In the genomic region with DNA sequence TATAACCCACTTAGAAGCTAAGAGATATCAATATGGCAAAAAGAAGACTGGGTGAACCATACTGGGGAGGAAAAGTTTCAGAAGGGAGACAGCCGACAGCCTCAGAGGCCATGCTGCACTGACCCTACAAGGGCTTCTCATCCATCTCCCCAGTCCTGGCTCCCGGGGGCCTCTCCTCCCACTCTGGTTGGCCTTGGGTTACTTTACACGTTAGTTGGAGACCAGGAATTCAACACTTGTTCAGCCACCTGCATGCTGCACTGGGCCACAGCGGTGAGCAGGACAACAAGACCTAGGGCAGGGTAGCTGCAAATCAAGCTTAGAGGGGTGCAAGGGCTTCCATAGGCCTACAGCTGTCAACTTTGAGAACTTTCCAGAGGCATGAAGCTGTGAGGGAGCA, we compare ENCODE assay signal across 18 cellular contexts. TPM values are rescaled to one million over a fixed set of nuclear protein-coding genes. Genes with fewer than 3 reads are reported as not detected.
DNase-seq lines count a peak whose midpoint lies in the region; ATAC-seq and TF ChIP-seq lines count a peak whose summit lies in the region.
"Had no signal": no experiment of that assay in that cellular context is flagged by ENCODE, and none has a peak within 500 bp of the region (broad histone marks: within the 10 kb centered on the region; RNA-seq: fewer than 3 reads in every experiment).

No MANE protein-coding gene starts in this region.

- no peaks in the 10 kb centered on the region for H3K27me3 ChIP-seq in right lobe of liver
- H3K27me3 ChIP-seq in vagina: no peaks in the 10 kb centered on the region

- H3K4me1 ChIP-seq in right lobe of liver: peaks cover 0 to 46% (median 10%) of the 10 kb centered on the region in 4 donors
- peaks cover 56% of the 10 kb centered on the region for H3K4me1 ChIP-seq in vagina

- DNase-seq in NB4 (ENCODE audit: low read depth) (peak; percentile 29), right lobe of liver (peak in 1 of 3 donors; percentile 48), vagina (ENCODE audit: extremely low spot score in 2 of 2) (peak in 1 of 2 donors; percentile 77)
- DNase-seq: Caco-2; CD4-positive, alpha-beta T cell; DND-41; NCI-H1105 treated with DMSO at 0.1 percent for 48 hours; NCI-H1694; NCI-H2081; NCI-H446; NCI-H526 treated with DMSO at 0.1 percent for 48 hours; OCI-M1 had no signal

- ATAC-seq in right lobe of liver (no peak), HG02885 (IDR thresholded peaks at IDR 0.05; ENCODE audit: poor library complexity, unreplicated experiment) (no peak), HG03159 (IDR thresholded peaks at IDR 0.05; ENCODE audit: unreplicated experiment) (no peak), HG03097 (IDR thresholded peaks at IDR 0.05; ENCODE audit: low FRiP score, unreplicated experiment) (no peak)
- ATAC-seq: GM12878, Right ventricle myocardium inferior had no signal

- H3K36me3 ChIP-seq in right lobe of liver (no peaks in the 10 kb centered on the region), vagina (no peaks in the 10 kb centered on the region)

- intact Hi-C loops in right lobe of liver (cut with DNase I): no loop called here
- intact Hi-C loops in vagina (cut with DNase I): no loop called here

- TF ChIP-seq CTCF in NB4 (IDR thresholded peaks at IDR 0.05; ENCODE audit: low read depth, low read length) (no peak), right lobe of liver (IDR thresholded peaks at IDR 0.05) (no peak), vagina (IDR thresholded peaks at IDR 0.05) (no peak)

- H3K4me3 ChIP-seq in NB4 (ENCODE audit: low read depth, low read length) (peak overlapping the region; percentile 56), right lobe of liver (peak overlapping the region in 2 of 3 donors; percentile 62 to 70), skin epidermis (no peak overlapping the region), vagina (no peak overlapping the region)
- H3K4me3 ChIP-seq: GM12878 had no signal

- TF ChIP-seq POLR2A in NB4 (IDR thresholded peaks at IDR 0.05; ENCODE audit: extremely low read depth, insufficient read length): no peak
- no peak for TF ChIP-seq POLR2A in right lobe of liver (IDR thresholded peaks at IDR 0.05)
- TF ChIP-seq POLR2A in vagina (IDR thresholded peaks at IDR 0.05): no peak

- H3K27ac ChIP-seq in right lobe of liver (peak overlapping the region in 2 of 3 donors; percentile 99 to 100), skin epidermis (peak overlapping the region in 14 of 21 experiments; percentile 8 to 96 (median 52)), vagina (peak overlapping the region; percentile 89)

- H3K9me3 ChIP-seq in right lobe of liver (no peaks in the 10 kb centered on the region), vagina (no peaks in the 10 kb centered on the region)
- H3K9me3 ChIP-seq: Caco-2 had no signal

- 40% methylated on average over 1 of the region's 4 CpGs for WGBS in right lobe of liver (ENCODE audit: insufficient coverage, low coverage, low lambda C conversion rate, missing lambda C conversion rate)

RNA-seq across cellular contexts. Expression of a gene that starts 28.6 kb away (rescaled TPM):
- 10 to 100 TPM in 4 of 6 experiments, 1 to 10 TPM in 2; 5.5 to 22.8 (median 12.3) TPM for total RNA-seq in right lobe of liver
- total RNA-seq in vagina: 63.3 TPM

Comparison
In these comparisons a context has a peak if more than half of its experiments do, and no peak if none do; other contexts are left out.
1. H3K4me3 ChIP-seq: peak in NB4 (single experiment) and right lobe of liver (2 of 3); none in skin epidermis (0 of 7) and vagina (0 of 2).
2. Peak in every context shown above with its lines, with median percentiles within 50 percentile points of each other: H3K27ac ChIP-seq.